1 cellular context compared by ENCODE assay signal in the genomic region with DNA sequence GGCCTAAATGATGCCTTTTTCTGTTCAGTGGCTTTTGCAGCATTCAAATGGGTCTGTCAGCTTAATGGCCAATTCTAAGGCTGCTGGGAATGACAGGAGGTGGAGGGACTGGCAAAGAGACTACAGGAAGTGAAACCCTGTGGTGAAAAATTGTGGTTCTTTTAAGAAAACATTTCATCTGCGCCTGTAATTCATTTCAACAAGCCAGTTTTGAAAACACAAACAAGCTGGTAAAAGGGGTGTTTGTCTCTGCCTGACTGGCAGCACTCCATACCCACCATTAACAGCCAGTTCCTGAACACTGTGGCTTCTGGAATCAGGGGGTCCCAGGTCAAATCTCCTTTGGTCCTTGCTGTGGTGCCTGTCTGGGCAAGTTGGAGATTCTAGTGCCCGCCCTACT.
TF ChIP-seq lines count a peak whose summit lies in the region.

No MANE protein-coding gene starts in this region.

TF ChIP-seq in K562, 482 proteins besides CTCF, POLR2A, EP300 and RAD21 (continued from another document):
- TF ChIP-seq ZNF175 (CRISPR knock-in tag; IDR thresholded peaks at IDR 0.05; ENCODE audit: low read depth) (no peak), ZNF445 (CRISPR knock-in tag; IDR thresholded peaks at IDR 0.05; ENCODE audit: low read depth) (no peak), NEUROD1 (IDR thresholded peaks at IDR 0.05; ENCODE audit: borderline replicate concordance, low read depth, low read length, partially characterized antibody) (no peak), CTBP1 (IDR thresholded peaks at IDR 0.05; ENCODE audit: borderline replicate concordance) (no peak), GABPA (tag; conservative IDR thresholded peaks at IDR 0.05; ENCODE audit: low read depth) (0 out of 2 replicates have a peak, but pooled peaks have one; percentile 14)
- TF ChIP-seq, protein P1, sequence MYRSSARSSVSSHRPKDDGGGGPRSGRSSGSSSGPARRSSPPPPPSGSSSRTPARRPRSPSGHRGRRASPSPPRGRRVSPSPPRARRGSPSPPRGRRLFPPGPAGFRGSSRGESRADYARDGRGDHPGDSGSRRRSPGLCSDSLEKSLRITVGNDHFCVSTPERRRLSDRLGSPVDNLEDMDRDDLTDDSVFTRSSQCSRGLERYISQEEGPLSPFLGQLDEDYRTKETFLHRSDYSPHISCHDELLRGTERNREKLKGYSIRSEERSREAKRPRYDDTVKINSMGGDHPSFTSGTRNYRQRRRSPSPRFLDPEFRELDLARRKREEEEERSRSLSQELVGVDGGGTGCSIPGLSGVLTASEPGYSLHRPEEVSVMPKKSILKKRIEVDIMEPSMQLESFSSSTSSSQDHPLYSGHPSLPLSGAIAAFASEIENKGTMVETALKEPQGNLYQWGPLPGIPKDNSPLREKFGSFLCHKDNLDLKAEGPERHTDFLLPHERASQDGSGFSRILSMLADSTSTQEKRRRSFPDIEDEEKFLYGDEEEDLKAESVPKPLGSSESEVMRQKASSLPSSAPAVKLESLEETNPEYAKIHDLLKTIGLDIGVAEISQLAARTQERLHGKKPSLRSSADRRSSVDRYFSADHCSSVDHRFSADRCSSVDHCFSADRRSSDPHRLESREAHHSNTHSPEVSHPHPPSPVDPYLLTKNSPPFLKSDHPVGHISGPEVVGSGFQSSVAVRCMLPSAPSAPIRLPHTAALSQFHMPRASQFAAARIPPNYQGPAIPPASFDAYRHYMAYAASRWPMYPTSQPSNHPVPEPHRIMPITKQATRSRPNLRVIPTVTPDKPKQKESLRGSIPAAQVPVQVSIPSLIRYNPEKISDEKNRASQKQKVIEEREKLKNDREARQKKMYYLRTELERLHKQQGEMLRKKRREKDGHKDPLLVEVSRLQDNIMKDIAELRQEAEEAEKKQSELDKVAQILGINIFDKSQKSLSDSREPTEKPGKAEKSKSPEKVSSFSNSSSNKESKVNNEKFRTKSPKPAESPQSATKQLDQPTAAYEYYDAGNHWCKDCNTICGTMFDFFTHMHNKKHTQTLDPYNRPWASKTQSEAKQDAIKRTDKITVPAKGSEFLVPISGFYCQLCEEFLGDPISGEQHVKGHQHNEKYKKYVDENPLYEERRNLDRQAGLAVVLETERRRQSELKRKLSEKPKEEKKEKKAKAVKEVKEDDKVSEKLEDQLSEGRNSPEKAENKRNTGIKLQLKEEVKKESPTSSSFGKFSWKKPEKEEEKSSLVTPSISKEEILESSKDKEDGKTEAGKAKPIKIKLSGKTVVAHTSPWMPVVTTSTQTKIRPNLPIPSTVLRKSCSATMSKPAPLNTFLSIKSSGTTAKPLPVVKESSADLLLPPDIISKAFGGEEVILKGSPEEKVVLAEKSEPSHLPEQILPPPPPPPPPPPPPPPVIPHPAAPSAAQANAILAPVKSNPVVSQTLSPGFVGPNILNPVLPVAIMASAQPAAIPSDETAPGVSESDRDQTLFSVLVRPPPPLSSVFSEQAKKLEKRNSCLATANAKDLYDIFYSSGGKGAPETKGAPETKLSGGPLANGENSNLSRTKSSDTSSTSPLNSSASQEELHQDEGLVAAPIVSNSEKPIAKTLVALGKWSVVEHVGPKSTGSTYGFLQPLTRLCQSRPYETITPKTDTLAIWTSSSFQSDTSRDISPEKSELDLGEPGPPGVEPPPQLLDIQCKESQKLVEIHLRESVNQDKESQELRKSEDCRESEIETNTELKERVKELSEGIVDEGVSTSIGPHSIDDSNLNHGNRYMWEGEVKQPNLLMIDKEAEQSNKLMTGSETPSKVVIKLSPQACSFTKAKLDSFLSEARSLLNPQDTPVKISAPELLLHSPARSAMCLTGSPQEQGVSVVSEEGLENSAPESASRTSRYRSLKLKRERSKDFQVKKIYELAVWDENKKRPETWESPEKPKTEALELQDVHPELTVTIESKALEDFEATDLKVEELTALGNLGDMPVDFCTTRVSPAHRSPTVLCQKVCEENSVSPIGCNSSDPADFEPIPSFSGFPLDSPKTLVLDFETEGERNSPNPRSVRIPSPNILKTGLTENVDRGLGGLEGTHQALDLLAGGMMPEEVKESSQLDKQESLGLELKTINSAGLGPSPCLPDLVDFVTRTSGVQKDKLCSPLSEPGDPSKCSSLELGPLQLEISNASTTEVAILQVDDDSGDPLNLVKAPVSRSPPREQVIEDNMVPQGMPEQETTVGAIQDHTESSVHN (IDR thresholded peaks at IDR 0.05; ENCODE audit: borderline replicate concordance in 1 of 2, low read depth in 1 of 2) = no peak
- TF ChIP-seq, protein P2, sequence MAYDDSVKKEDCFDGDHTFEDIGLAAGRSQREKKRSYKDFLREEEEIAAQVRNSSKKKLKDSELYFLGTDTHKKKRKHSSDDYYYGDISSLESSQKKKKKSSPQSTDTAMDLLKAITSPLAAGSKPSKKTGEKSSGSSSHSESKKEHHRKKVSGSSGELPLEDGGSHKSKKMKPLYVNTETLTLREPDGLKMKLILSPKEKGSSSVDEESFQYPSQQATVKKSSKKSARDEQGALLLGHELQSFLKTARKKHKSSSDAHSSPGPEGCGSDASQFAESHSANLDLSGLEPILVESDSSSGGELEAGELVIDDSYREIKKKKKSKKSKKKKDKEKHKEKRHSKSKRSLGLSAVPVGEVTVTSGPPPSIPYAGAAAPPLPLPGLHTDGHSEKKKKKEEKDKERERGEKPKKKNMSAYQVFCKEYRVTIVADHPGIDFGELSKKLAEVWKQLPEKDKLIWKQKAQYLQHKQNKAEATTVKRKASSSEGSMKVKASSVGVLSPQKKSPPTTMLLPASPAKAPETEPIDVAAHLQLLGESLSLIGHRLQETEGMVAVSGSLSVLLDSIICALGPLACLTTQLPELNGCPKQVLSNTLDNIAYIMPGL (CRISPR knock-in tag; IDR thresholded peaks at IDR 0.05) = no peak
